In the genomic region with DNA sequence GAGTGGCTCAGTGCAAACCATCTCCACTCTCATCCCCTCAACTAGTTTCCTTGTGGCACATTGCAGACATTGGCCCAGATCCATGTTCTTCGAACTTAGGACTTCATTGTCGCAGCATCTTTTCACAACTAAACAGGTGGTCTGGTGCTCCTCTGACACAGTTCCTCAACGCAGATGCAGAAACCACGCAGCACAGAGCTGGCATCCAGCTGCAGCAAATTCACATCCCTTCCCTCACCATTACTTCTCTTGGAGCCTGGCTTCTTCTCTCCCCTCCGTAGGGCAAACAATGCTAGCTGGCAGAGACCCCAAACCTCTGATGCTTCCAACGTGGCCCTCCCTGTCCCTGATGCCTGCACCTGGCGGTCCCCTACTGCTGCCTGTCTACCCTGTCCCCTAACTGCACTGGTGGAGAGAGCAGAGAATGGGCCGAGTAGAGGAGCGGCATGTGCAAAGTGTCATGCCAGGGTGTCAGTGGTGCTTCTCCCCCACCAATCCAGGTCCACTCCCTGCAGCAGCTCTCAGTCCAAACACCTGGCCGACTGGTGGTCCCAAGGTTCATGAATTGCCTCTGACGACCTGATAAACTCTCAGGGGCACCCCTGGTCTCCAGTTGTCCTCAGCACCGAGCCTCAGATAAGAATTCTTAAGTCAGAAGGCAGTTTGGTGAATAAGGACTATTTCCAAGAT, we compare ENCODE assay signal across 25 cellular contexts. TPM values are rescaled to one million over a fixed set of nuclear protein-coding genes. Genes with fewer than 3 reads are reported as not detected.
A peak's percentile ranks its signal among the peaks of the same experiment; 100 is the strongest.
DNase-seq lines count a peak whose midpoint lies in the region; ATAC-seq and TF ChIP-seq lines count a peak whose summit lies in the region.
"Had no signal": no experiment of that assay in that cellular context is flagged by ENCODE, and none has a peak within 500 bp of the region (broad histone marks: within the 10 kb centered on the region; RNA-seq: fewer than 3 reads in every experiment).

No MANE protein-coding gene starts in this region.

- no peaks in the 10 kb centered on the region for H3K9me3 ChIP-seq in RWPE2 (ENCODE audit: severe bottlenecking)
- H3K9me3 ChIP-seq in spleen, result no peaks in the 10 kb centered on the region
- H3K9me3 ChIP-seq in colonic mucosa, result no peaks in the 10 kb centered on the region
- H3K9me3 ChIP-seq: MG63, SK-N-SH had no signal

- H3K4me3 ChIP-seq in RWPE2 (ENCODE audit: severe bottlenecking) (no peak overlapping the region), spleen (no peak overlapping the region), colonic mucosa (no peak overlapping the region)
- H3K4me3 ChIP-seq: MG63 had no signal

- no peaks in the 10 kb centered on the region for H3K27me3 ChIP-seq in RWPE2 (ENCODE audit: insufficient read depth, poor library complexity, severe bottlenecking)
- H3K27me3 ChIP-seq in spleen (replicated peaks in 1 of 7), result no peaks in the 10 kb centered on the region
- H3K27me3 ChIP-seq in colonic mucosa, result no peaks in the 10 kb centered on the region
- H3K27me3 ChIP-seq: MG63 had no signal

- no peaks in the 10 kb centered on the region for H3K36me3 Mint-ChIP-seq in activated naive CD8-positive, alpha-beta T cell treated with anti-CD3 and anti-CD28 coated beads, Interleukin-2, amount 10 ng/mL, durations not matched to agents 7 days and 5 days
- H3K36me3 Mint-ChIP-seq in activated naive CD8-positive, alpha-beta T cell treated with anti-CD3 and anti-CD28 coated beads for 36 hours, result no peaks in the 10 kb centered on the region

- H3K27ac ChIP-seq in RWPE2 (ENCODE audit: poor library complexity, severe bottlenecking), result no peak overlapping the region
- H3K27ac ChIP-seq in spleen, result no peak overlapping the region
- no peak overlapping the region for H3K27ac ChIP-seq in colonic mucosa

- WGBS in spleen, 5 donors, result 77 to 84% (median 78%) methylated on average over 10 to 12 of the region's 12 CpGs

- H3K4me1 ChIP-seq in RWPE2 (ENCODE audit: insufficient read depth, poor library complexity, severe bottlenecking) (peaks cover 9% of the 10 kb centered on the region), spleen (peaks cover 0 to 36% (median 14%) of the 10 kb centered on the region in 6 donors), colonic mucosa (peaks cover 4% of the 10 kb centered on the region)

- peaks cover 23% of the 10 kb centered on the region for H3K4me1 Mint-ChIP-seq in activated naive CD8-positive, alpha-beta T cell treated with anti-CD3 and anti-CD28 coated beads, Interleukin-2, amount 10 ng/mL, durations not matched to agents 7 days and 5 days
- peaks cover 15% of the 10 kb centered on the region for H3K4me1 Mint-ChIP-seq in activated naive CD8-positive, alpha-beta T cell treated with anti-CD3 and anti-CD28 coated beads for 36 hours

- DNase-seq in activated naive CD8-positive, alpha-beta T cell treated with anti-CD3 and anti-CD28 coated beads, Interleukin-2, amount 10 ng/mL, durations not matched to agents 7 days and 5 days, result no peak
- DNase-seq in activated naive CD8-positive, alpha-beta T cell treated with anti-CD3 and anti-CD28 coated beads for 36 hours, result no peak
- DNase-seq in RWPE2 (ENCODE audit: low spot score) (peak; percentile 29), islet precursor cell (peak; percentile 22), spleen (peak; percentile 48), NCI-H146 treated with DMSO at 0.1 percent for 48 hours (lab: John Stamatoyannopoulos, UW; ENCODE audit: unreplicated experiment) (no peak), foreskin melanocyte (no peak), colonic mucosa (no peak)
- DNase-seq: ACHN, C1 segment of cervical spinal cord, DMS79 treated with DMSO at 0.1 percent for 48 hours, HCEC 1CT, IMR-90, Kasumi-1, MG63, NCI-H1048, NCI-H146, NCI-H2081, NCI-H2171 treated with DMSO at 0.1 percent for 48 hours, NCI-H446 treated with DMSO at 0.1 percent for 48 hours, NCI-H69, SHP77 treated with DMSO at 0.1 percent for 48 hours, SK-N-SH had no signal

- H3K4me3 Mint-ChIP-seq in activated naive CD8-positive, alpha-beta T cell treated with anti-CD3 and anti-CD28 coated beads, Interleukin-2, amount 10 ng/mL, durations not matched to agents 7 days and 5 days, result no peak overlapping the region
- no peak overlapping the region for H3K4me3 Mint-ChIP-seq in activated naive CD8-positive, alpha-beta T cell treated with anti-CD3 and anti-CD28 coated beads for 36 hours

- no peak for TF ChIP-seq CTCF in RWPE2 (IDR thresholded peaks at IDR 0.05; ENCODE audit: poor library complexity, severe bottlenecking)
- TF ChIP-seq CTCF in spleen (IDR thresholded peaks at IDR 0.05 in 8 of 11, conservative IDR thresholded peaks at IDR 0.05 in 3 of 11), result no peak
- no peak for TF ChIP-seq CTCF in colonic mucosa (IDR thresholded peaks at IDR 0.05)

- H3K9me3 Mint-ChIP-seq in activated naive CD8-positive, alpha-beta T cell treated with anti-CD3 and anti-CD28 coated beads, Interleukin-2, amount 10 ng/mL, durations not matched to agents 7 days and 5 days, result no peaks in the 10 kb centered on the region
- no peaks in the 10 kb centered on the region for H3K9me3 Mint-ChIP-seq in activated naive CD8-positive, alpha-beta T cell treated with anti-CD3 and anti-CD28 coated beads for 36 hours

- POLR2A ChIA-PET in activated naive CD8-positive, alpha-beta T cell treated with anti-CD3 and anti-CD28 coated beads, Interleukin-2, amount 10 ng/mL, durations not matched to agents 7 days and 5 days (lab: Charles Lee), result no interaction called here

- intact Hi-C loops in spleen (cut with DNase I; ENCODE audit: low total_unique reads) (no loop called here), colonic mucosa (cut with DNase I) (no loop called here)

- no peak overlapping the region for H3K9ac ChIP-seq in colonic mucosa (ENCODE audit: low read depth in 2 of 2, low read length in 2 of 2)
- H3K9ac ChIP-seq: SK-N-SH had no signal

- no peaks in the 10 kb centered on the region for H3K27me3 Mint-ChIP-seq in activated naive CD8-positive, alpha-beta T cell treated with anti-CD3 and anti-CD28 coated beads, Interleukin-2, amount 10 ng/mL, durations not matched to agents 7 days and 5 days
- no peaks in the 10 kb centered on the region for H3K27me3 Mint-ChIP-seq in activated naive CD8-positive, alpha-beta T cell treated with anti-CD3 and anti-CD28 coated beads for 36 hours

- H3K36me3 ChIP-seq in RWPE2 (ENCODE audit: low read depth) (no peaks in the 10 kb centered on the region), spleen (no peaks in the 10 kb centered on the region), colonic mucosa (no peaks in the 10 kb centered on the region)
- H3K36me3 ChIP-seq: MG63 had no signal

- H3K27ac Mint-ChIP-seq in activated naive CD8-positive, alpha-beta T cell treated with anti-CD3 and anti-CD28 coated beads, Interleukin-2, amount 10 ng/mL, durations not matched to agents 7 days and 5 days, result peak overlapping the region; percentile 40
- no peak overlapping the region for H3K27ac Mint-ChIP-seq in activated naive CD8-positive, alpha-beta T cell treated with anti-CD3 and anti-CD28 coated beads for 36 hours

- no peak for TF ChIP-seq POLR2A in spleen (IDR thresholded peaks at IDR 0.05)

- no peak for ATAC-seq in activated naive CD8-positive, alpha-beta T cell treated with anti-CD3 and anti-CD28 coated beads, Interleukin-2, amount 10 ng/mL, durations not matched to agents 7 days and 5 days (ENCODE audit: low read depth)
- ATAC-seq in RWPE2 (ENCODE audit: low read depth), result no peak

RNA-seq across cellular contexts. Expression of a gene that starts 18.1 kb away (rescaled TPM):
- 1 to 10 TPM; 2.7 to 5.0 TPM for total RNA-seq in activated naive CD8-positive, alpha-beta T cell treated with anti-CD3 and anti-CD28 coated beads, Interleukin-2, amount 10 ng/mL, durations not matched to agents 7 days and 5 days
- 1 to 10 TPM; 1.9 to 3.4 TPM for total RNA-seq in activated naive CD8-positive, alpha-beta T cell treated with anti-CD3 and anti-CD28 coated beads for 36 hours
- total RNA-seq in spleen, result 1 to 10 TPM in 6 of 7 donors, under 1 TPM in 1; 0.95 to 2.2 (median 1.7) TPM
- polyA plus RNA-seq in spleen, result 1 to 10 TPM; 1.3 to 1.9 (median 1.5) TPM
- 1 to 10 TPM; 1.5 to 1.6 TPM for total RNA-seq in colonic mucosa
- total RNA-seq: G401, IMR-90, RPMI7951 had no signal
- polyA plus RNA-seq: IMR-90, SK-N-SH had no signal

RNA-seq across cellular contexts. Expression of a gene that starts 34.6 kb away (rescaled TPM):
- total RNA-seq in activated naive CD8-positive, alpha-beta T cell treated with anti-CD3 and anti-CD28 coated beads, Interleukin-2, amount 10 ng/mL, durations not matched to agents 7 days and 5 days, result under 1 TPM in 1 of 2 experiments, not detected in 1; 0.31 TPM
- total RNA-seq in activated naive CD8-positive, alpha-beta T cell treated with anti-CD3 and anti-CD28 coated beads for 36 hours, result under 1 TPM in 1 of 2 experiments, not detected in 1; 0.18 TPM
- total RNA-seq in spleen (100 to 1,000 TPM in 5 of 7 donors, 10 to 100 TPM in 2; 75.4 to 230 (median 140) TPM), colonic mucosa (10 to 100 TPM in 1 of 2 donors, 1 to 10 TPM in 1; 6.4 to 29.8 TPM)
- polyA plus RNA-seq in spleen, result 10 to 100 TPM; 40.8 to 71.5 (median 51.4) TPM
- total RNA-seq: G401, IMR-90 had no signal

Comparison
In these comparisons a context has a peak if more than half of its experiments do, and no peak if none do; other contexts are left out.
1. DNase-seq: peak in RWPE2 (single experiment), islet precursor cell (single experiment) and spleen (single experiment); none in activated naive CD8-positive, alpha-beta T cell treated with anti-CD3 and anti-CD28 coated beads, Interleukin-2, amount 10 ng/mL, durations not matched to agents 7 days and 5 days (single experiment), activated naive CD8-positive, alpha-beta T cell treated with anti-CD3 and anti-CD28 coated beads for 36 hours (single experiment), NCI-H146 treated with DMSO at 0.1 percent for 48 hours (single experiment), foreskin melanocyte (single experiment) and colonic mucosa (single experiment).
2. RNA of a gene that starts 34.6 kb away (total RNA-seq): 75.4 to 230 TPM in spleen and 6.4 to 29.8 TPM in colonic mucosa; 0.31 TPM in activated naive CD8-positive, alpha-beta T cell treated with anti-CD3 and anti-CD28 coated beads, Interleukin-2, amount 10 ng/mL, durations not matched to agents 7 days and 5 days and 0.18 TPM in activated naive CD8-positive, alpha-beta T cell treated with anti-CD3 and anti-CD28 coated beads for 36 hours; every median in the first group is over 4 times any median in the second.